Comparison of ENCODE assay signal across 21 cellular contexts in genomic region chr1:11841245-11842153, GRCh38. TPM values are rescaled to one million over a fixed set of nuclear protein-coding genes. Genes with fewer than 3 reads are reported as not detected.
DNase-seq lines count a peak whose midpoint lies in the region; ATAC-seq, FAIRE-seq and TF ChIP-seq lines count a peak whose summit lies in the region.
"Had no signal": no experiment of that assay in that cellular context is flagged by ENCODE, and none has a peak within 500 bp of the region (broad histone marks: within the 10 kb centered on the region; RNA-seq: fewer than 3 reads in every experiment).

No MANE protein-coding gene starts in this region.

- H4K20me1 ChIP-seq in HepG2 (ENCODE audit: insufficient read depth, low read length): no peaks in the 10 kb centered on the region

- H3K27ac Mint-ChIP-seq in CD4-positive, alpha-beta memory T cell: no peak overlapping the region
- H3K27ac Mint-ChIP-seq: T-helper 2 cell treated with Interferon-gamma antibody and Interleukin-4, amounts not matched to agents 5 μg/mL and 100 μg/mL, for 36 hours had no signal

- peak; percentile 4 for ATAC-seq in HG02759 (IDR thresholded peaks at IDR 0.05; ENCODE audit: unreplicated experiment)
- no peak for ATAC-seq in HepG2
- no peak for ATAC-seq in left colon

- peak overlapping the region; percentile 60 for H3K9ac ChIP-seq in HepG2 (ENCODE audit: insufficient read depth, low read depth, low read length)

- CTCF ChIA-PET in HepG2 (lab: Yijun Ruan, JAX; ENCODE audit: low intra/inter-chr PET ratio, low total read pairs): interaction anchor here (4.1 kb wide), 1 partner anchor 53 kb away, joined by 46 read pairs; no protein-coding TSS in a partner anchor
- CTCF ChIA-PET in CD4-positive, alpha-beta memory T cell (lab: Charles Lee; ENCODE audit: partially characterized antibody): interaction anchor here (1.0 to 5.6 kb wide), 2 partner anchors 51 to 139 kb away, joined by 3 to 40 read pairs; partner anchors contain the start of gene MFN2

- H3K36me3 Mint-ChIP-seq in CD4-positive, alpha-beta memory T cell: peaks cover 38 to 44% of the 10 kb centered on the region in 2 donors

- H2AFZ ChIP-seq in HepG2 (ENCODE audit: low read length): no peak overlapping the region

- no peak for TF ChIP-seq CTCF in HepG2 (CRISPR knock-in tag; IDR thresholded peaks at IDR 0.05)

- POLR2A ChIA-PET in HepG2 (lab: Yijun Ruan, JAX): interaction anchor here (0.9 to 4.4 kb wide), 7 partner anchors 11 to 139 kb away, joined by 3 to 53 read pairs (median 5); partner anchors contain the start of genes CLCN6, KIAA2013, MFN2 and MTHFR
- POLR2A ChIA-PET in CD4-positive, alpha-beta memory T cell (lab: Charles Lee; ENCODE audit: partially characterized antibody): interaction anchor here (2.7 kb wide), 1 partner anchor 66 kb away, joined by 10 read pairs; no protein-coding TSS in a partner anchor

- peaks cover 4 to 9% (median 6%) of the 10 kb centered on the region in 4 donors for H3K4me1 Mint-ChIP-seq in CD4-positive, alpha-beta memory T cell

- no peaks in the 10 kb centered on the region for H3K9me3 Mint-ChIP-seq in CD4-positive, alpha-beta memory T cell
- H3K9me3 Mint-ChIP-seq: T-helper 2 cell treated with Interferon-gamma antibody and Interleukin-4, amounts not matched to agents 5 μg/mL and 100 μg/mL, for 36 hours had no signal

- intact Hi-C loops in HepG2 (cut with micrococcal nuclease; ENCODE audit: unreplicated experiment): loop anchor here (1.0 to 5.0 kb wide), 3 partner anchors 18 to 66 kb away; no protein-coding TSS in a partner anchor
- intact Hi-C loops in left colon (cut with DNase I, micrococcal nuclease): no loop called here
- intact Hi-C loops in CD4-positive, alpha-beta memory T cell (cut with micrococcal nuclease): no loop called here

- no peaks in the 10 kb centered on the region for H3K9me3 ChIP-seq in HepG2 (ENCODE audit: low read length)
- no peaks in the 10 kb centered on the region for H3K9me3 ChIP-seq in CD4-positive, alpha-beta memory T cell (ENCODE audit: control insufficient read depth in 1 of 2, low read length in 2 of 2)

- H3K36me3 ChIP-seq in HepG2 (replicated peaks in 1 of 2; ENCODE audit: control insufficient read depth in 1 of 2, insufficient read depth in 2 of 2, low read length in 2 of 2): peaks cover 27 to 64% of the 10 kb centered on the region in 2 experiments
- H3K36me3 ChIP-seq in CD4-positive, alpha-beta memory T cell (ENCODE audit: insufficient read depth, low read length): peaks cover 23% of the 10 kb centered on the region

- H3K27me3 Mint-ChIP-seq in CD4-positive, alpha-beta memory T cell: no peaks in the 10 kb centered on the region
- H3K27me3 Mint-ChIP-seq: CD4-positive, CD25-positive, alpha-beta regulatory T cell had no signal

- DNase-seq in DMS153 (lab: John Stamatoyannopoulos, UW) (peak; percentile 83), DMS153 treated with DMSO at 0.1 percent for 48 hours (lab: John Stamatoyannopoulos, UW; ENCODE audit: unreplicated experiment) (no peak), OCI-M1 (lab: John Stamatoyannopoulos, UW) (peak; percentile 44), HepG2 (ENCODE audit: low spot score) (no peak), left colon (no peak)
- no peak for DNase-seq in stimulated activated naive CD4-positive, alpha-beta T cell treated with Interleukin-2 at 50 U/mL for 16 hours (lab: John Stamatoyannopoulos, UW)
- DNase-seq in CD4-positive, alpha-beta memory T cell: no peak
- DNase-seq: 8988T; activated CD4-positive, alpha-beta T cell treated with anti-CD3 and anti-CD28 coated beads for 1 hour; activated effector memory CD4-positive, alpha-beta T cell treated with anti-CD3 and anti-CD28 coated beads, Interleukin-2, amount 50 U/mL, for 16 hours; CD4-positive, CD25-positive, alpha-beta regulatory T cell; NCI-H1694 treated with DMSO at 0.1 percent for 48 hours; NK-92 treated with Interleukin-12 subunit alpha and Interleukin-12 subunit beta, amount 100 ng/mL, for 24 hours; stimulated activated naive CD4-positive, alpha-beta T cell; trophoblast cell had no signal

- no peak for TF ChIP-seq POLR2A in HepG2 (IDR thresholded peaks at IDR 0.05; ENCODE audit: insufficient read depth in 1 of 2, low read depth in 2 of 2, low read length in 2 of 2)

- H3K27ac ChIP-seq in HepG2 (ENCODE audit: extremely low read length, insufficient read depth, low read length): peak overlapping the region; percentile 94
- H3K27ac ChIP-seq in CD4-positive, alpha-beta memory T cell (ENCODE audit: low read depth, low read length): no peak overlapping the region

- 86% methylated on average over 15 of the region's 17 CpGs for WGBS in HepG2 (ENCODE audit: low lambda C conversion rate)

- no peak for TF ChIP-seq EP300 in HepG2 (IDR thresholded peaks at IDR 0.05; ENCODE audit: low read depth in 2 of 2, low read length in 2 of 2)
- TF ChIP-seq EP300 in HepG2 (CRISPR knock-in tag; IDR thresholded peaks at IDR 0.05; ENCODE audit: borderline replicate concordance): no peak

- in situ Hi-C loops in HepG2 (cut with HindIII; ENCODE audit: extremely low pct_ligation_motif_present, low pct_unique_long_range_greater_than_20kb): loop anchor here (5.0 kb wide), 1 partner anchor 56 kb away; no protein-coding TSS in a partner anchor

- no peaks in the 10 kb centered on the region for H3K27me3 ChIP-seq in HepG2 (ENCODE audit: control insufficient read depth in 1 of 2, insufficient read depth in 2 of 2, low read length in 2 of 2)
- H3K27me3 ChIP-seq in CD4-positive, alpha-beta memory T cell (ENCODE audit: insufficient read depth, low read length): no peaks in the 10 kb centered on the region

- TSS peak; percentile 20 for BruUV-seq in HepG2 (replicated peaks; lab: Mats Ljungman, UMichigan)

- H3K79me2 ChIP-seq in HepG2 (ENCODE audit: insufficient read depth, low read length): no peaks in the 10 kb centered on the region

- peak overlapping the region in 1 of 3 experiments; percentile 29; a peak in 1 of 6 replicates for H3K4me3 ChIP-seq in HepG2 (replicated peaks in 1 of 3; ENCODE audit: insufficient read depth in 1 of 3, low read depth in 2 of 3, low read length in 3 of 3)
- H3K4me3 ChIP-seq in CD4-positive, alpha-beta memory T cell (ENCODE audit: low read length in 2 of 2): no peak overlapping the region

- no peak for TF ChIP-seq RAD21 in HepG2 (CRISPR knock-in tag; IDR thresholded peaks at IDR 0.05)

- peaks cover 61% of the 10 kb centered on the region for H3K4me1 ChIP-seq in HepG2 (ENCODE audit: insufficient read depth, low read length)
- H3K4me1 ChIP-seq in CD4-positive, alpha-beta memory T cell (ENCODE audit: insufficient read depth, low read length): peaks cover 3% of the 10 kb centered on the region

- H3K4me3 Mint-ChIP-seq in CD4-positive, alpha-beta memory T cell: no peak overlapping the region
- H3K4me3 Mint-ChIP-seq: T-helper 2 cell treated with Interferon-gamma antibody and Interleukin-4, amounts not matched to agents 5 μg/mL and 100 μg/mL, for 36 hours had no signal

- H3K4me2 ChIP-seq in HepG2 (ENCODE audit: low read depth, low read length): peak overlapping the region; percentile 62

- FAIRE-seq in HepG2 (lab: Jason Lieb, UNC): no peak
- FAIRE-seq: endometrium, frontal cortex had no signal

RNA-seq across cellular contexts. Expression of gene NPPA, which starts 6.1 kb away (rescaled TPM):
- not detected in 2 replicates for total RNA-seq in HepG2 (2016; rRNA removed; fragmentation: Illumina TruSeq; extraction: Trizol)
- total RNA-seq in HepG2 (2016; cell fraction: cytosol; rRNA removed; fragmentation: Illumina TruSeq; extraction: Trizol; ENCODE audit: low read depth): not detected in 2 replicates
- not detected in 2 replicates for total RNA-seq in HepG2 (2016; cell fraction: insoluble cytoplasmic fraction; rRNA removed; fragmentation: Illumina TruSeq; extraction: Trizol)
- not detected in 2 replicates for total RNA-seq in HepG2 (2016; cell fraction: membrane; rRNA removed; fragmentation: Illumina TruSeq; extraction: Trizol)
- not detected in 2 replicates for total RNA-seq in HepG2 (2016; cell fraction: nucleus; rRNA removed; fragmentation: Illumina TruSeq; extraction: Trizol)
- not detected in 2 replicates for polyA plus RNA-seq in HepG2 (2011; rRNA removed)
- not detected in 2 replicates for polyA plus RNA-seq in HepG2 (2011; cell fraction: cytosol; rRNA removed)
- polyA plus RNA-seq in HepG2 (2011; cell fraction: nucleus; rRNA removed): not detected in 2 replicates
- polyA plus RNA-seq in HepG2 (2012): 0.92 and 1.8 TPM in 2 replicates
- not detected in 2 replicates for polyA plus RNA-seq in HepG2 (2016; cell fraction: cytosol; fragmentation: Illumina TruSeq; extraction: Trizol; ENCODE audit: low read depth)
- not detected in 2 replicates for polyA plus RNA-seq in HepG2 (2016; cell fraction: insoluble cytoplasmic fraction; fragmentation: Illumina TruSeq; extraction: Trizol; ENCODE audit: low read depth)
- not detected in 2 replicates for polyA plus RNA-seq in HepG2 (2016; cell fraction: membrane; fragmentation: Illumina TruSeq; extraction: Trizol; ENCODE audit: low read depth)
- not detected in 2 replicates for polyA plus RNA-seq in HepG2 (2016; cell fraction: nucleus; fragmentation: Illumina TruSeq; extraction: Trizol; ENCODE audit: insufficient read depth, low read depth)
- not detected in 2 replicates for polyA minus RNA-seq in HepG2 (2011; rRNA and poly(A)+ RNA removed; ENCODE audit: low replicate concordance)
- polyA minus RNA-seq in HepG2 (2011; cell fraction: cytosol; rRNA and poly(A)+ RNA removed): not detected in 2 replicates
- not detected in 2 replicates for polyA minus RNA-seq in HepG2 (2011; cell fraction: nucleus; rRNA and poly(A)+ RNA removed)
- not detected for total RNA-seq in left colon
- not detected for total RNA-seq in CD4-positive, alpha-beta memory T cell
- polyA plus RNA-seq in CD4-positive, alpha-beta memory T cell: not detected
- total RNA-seq: CD4-positive, CD25-positive, alpha-beta regulatory T cell; LHCN-M2; lower leg skin had no signal
- polyA plus RNA-seq: CD4-positive, CD25-positive, alpha-beta regulatory T cell had no signal

RNA-seq across cellular contexts. Expression of gene NPPB, which starts 17.2 kb away (rescaled TPM):
- total RNA-seq in HepG2 (2016; rRNA removed; fragmentation: Illumina TruSeq; extraction: Trizol): not detected in 2 replicates
- not detected in 2 replicates for total RNA-seq in HepG2 (2016; cell fraction: cytosol; rRNA removed; fragmentation: Illumina TruSeq; extraction: Trizol; ENCODE audit: low read depth)
- 0.24 TPM in 1 of 2 replicates, not detected in the other for total RNA-seq in HepG2 (2016; cell fraction: insoluble cytoplasmic fraction; rRNA removed; fragmentation: Illumina TruSeq; extraction: Trizol)
- not detected in 2 replicates for total RNA-seq in HepG2 (2016; cell fraction: membrane; rRNA removed; fragmentation: Illumina TruSeq; extraction: Trizol)
- total RNA-seq in HepG2 (2016; cell fraction: nucleus; rRNA removed; fragmentation: Illumina TruSeq; extraction: Trizol): not detected in 2 replicates
- 1.9 and 3.7 TPM in 2 replicates for polyA plus RNA-seq in HepG2 (2011; rRNA removed)
- 2.1 TPM in 2 replicates for polyA plus RNA-seq in HepG2 (2011; cell fraction: cytosol; rRNA removed)
- 0.90 and 2.1 TPM in 2 replicates for polyA plus RNA-seq in HepG2 (2011; cell fraction: nucleus; rRNA removed)
- 0.77 and 4.3 TPM in 2 replicates for polyA plus RNA-seq in HepG2 (2012)
- not detected in 2 replicates for polyA plus RNA-seq in HepG2 (2016; cell fraction: cytosol; fragmentation: Illumina TruSeq; extraction: Trizol; ENCODE audit: low read depth)
- not detected in 2 replicates for polyA plus RNA-seq in HepG2 (2016; cell fraction: insoluble cytoplasmic fraction; fragmentation: Illumina TruSeq; extraction: Trizol; ENCODE audit: low read depth)
- polyA plus RNA-seq in HepG2 (2016; cell fraction: membrane; fragmentation: Illumina TruSeq; extraction: Trizol; ENCODE audit: low read depth): not detected in 2 replicates
- polyA plus RNA-seq in HepG2 (2016; cell fraction: nucleus; fragmentation: Illumina TruSeq; extraction: Trizol; ENCODE audit: insufficient read depth, low read depth): 0.79 and 0.81 TPM in 2 replicates
- 0.56 TPM in 1 of 2 replicates, not detected in the other for polyA minus RNA-seq in HepG2 (2011; rRNA and poly(A)+ RNA removed; ENCODE audit: low replicate concordance)
- polyA minus RNA-seq in HepG2 (2011; cell fraction: cytosol; rRNA and poly(A)+ RNA removed): 2.6 TPM in 1 of 2 replicates, not detected in the other
- not detected in 2 replicates for polyA minus RNA-seq in HepG2 (2011; cell fraction: nucleus; rRNA and poly(A)+ RNA removed)
- not detected for total RNA-seq in left colon
- not detected for total RNA-seq in CD4-positive, alpha-beta memory T cell
- polyA plus RNA-seq in CD4-positive, alpha-beta memory T cell: not detected
- total RNA-seq: CD4-positive, CD25-positive, alpha-beta regulatory T cell; LHCN-M2; lower leg skin had no signal
- polyA plus RNA-seq: CD4-positive, CD25-positive, alpha-beta regulatory T cell had no signal

RNA-seq across cellular contexts. Expression of gene CLCN6, which starts 35.5 kb away (rescaled TPM):
- total RNA-seq in HepG2 (2016; rRNA removed; fragmentation: Illumina TruSeq; extraction: Trizol) (10.1 and 19.3 TPM in 2 replicates), left colon (10 to 100 TPM; 14.6 to 20.4 TPM)
- 3.7 and 4.0 TPM in 2 replicates for total RNA-seq in HepG2 (2016; cell fraction: cytosol; rRNA removed; fragmentation: Illumina TruSeq; extraction: Trizol; ENCODE audit: low read depth)
- total RNA-seq in HepG2 (2016; cell fraction: insoluble cytoplasmic fraction; rRNA removed; fragmentation: Illumina TruSeq; extraction: Trizol): 7.6 and 20.5 TPM in 2 replicates
- total RNA-seq in HepG2 (2016; cell fraction: membrane; rRNA removed; fragmentation: Illumina TruSeq; extraction: Trizol): 5.4 and 6.2 TPM in 2 replicates
- total RNA-seq in HepG2 (2016; cell fraction: nucleus; rRNA removed; fragmentation: Illumina TruSeq; extraction: Trizol): 39.7 and 42.7 TPM in 2 replicates
- 14.9 and 19.9 TPM in 2 replicates for polyA plus RNA-seq in HepG2 (2011; rRNA removed)
- 8.3 and 12.0 TPM in 2 replicates for polyA plus RNA-seq in HepG2 (2011; cell fraction: cytosol; rRNA removed)
- 67.2 and 84.3 TPM in 2 replicates for polyA plus RNA-seq in HepG2 (2011; cell fraction: nucleus; rRNA removed)
- 25.5 and 26.0 TPM in 2 replicates for polyA plus RNA-seq in HepG2 (2012)
- polyA plus RNA-seq in HepG2 (2016; cell fraction: cytosol; fragmentation: Illumina TruSeq; extraction: Trizol; ENCODE audit: low read depth): 1.4 and 1.6 TPM in 2 replicates
- polyA plus RNA-seq in HepG2 (2016; cell fraction: insoluble cytoplasmic fraction; fragmentation: Illumina TruSeq; extraction: Trizol; ENCODE audit: low read depth): 4.8 and 8.2 TPM in 2 replicates
- 3.7 and 4.3 TPM in 2 replicates for polyA plus RNA-seq in HepG2 (2016; cell fraction: membrane; fragmentation: Illumina TruSeq; extraction: Trizol; ENCODE audit: low read depth)
- 103 and 104 TPM in 2 replicates for polyA plus RNA-seq in HepG2 (2016; cell fraction: nucleus; fragmentation: Illumina TruSeq; extraction: Trizol; ENCODE audit: insufficient read depth, low read depth)
- polyA minus RNA-seq in HepG2 (2011; rRNA and poly(A)+ RNA removed; ENCODE audit: low replicate concordance): 10.8 and 21.4 TPM in 2 replicates
- 8.2 and 9.7 TPM in 2 replicates for polyA minus RNA-seq in HepG2 (2011; cell fraction: cytosol; rRNA and poly(A)+ RNA removed)
- 37.9 and 38.6 TPM in 2 replicates for polyA minus RNA-seq in HepG2 (2011; cell fraction: nucleus; rRNA and poly(A)+ RNA removed)
- 10 to 100 TPM; 20.8 to 20.9 TPM for total RNA-seq in CD4-positive, alpha-beta memory T cell
- 1 to 10 TPM; 1.4 to 2.6 TPM for polyA plus RNA-seq in CD4-positive, alpha-beta memory T cell

RNA-seq across cellular contexts. Expression of gene MTHFR, which starts 35.7 kb away (rescaled TPM):
- total RNA-seq in HepG2 (2016; rRNA removed; fragmentation: Illumina TruSeq; extraction: Trizol): 5.0 and 8.2 TPM in 2 replicates
- 4.1 and 5.4 TPM in 2 replicates for total RNA-seq in HepG2 (2016; cell fraction: cytosol; rRNA removed; fragmentation: Illumina TruSeq; extraction: Trizol; ENCODE audit: low read depth)
- total RNA-seq in HepG2 (2016; cell fraction: insoluble cytoplasmic fraction; rRNA removed; fragmentation: Illumina TruSeq; extraction: Trizol): 4.9 and 8.0 TPM in 2 replicates
- total RNA-seq in HepG2 (2016; cell fraction: membrane; rRNA removed; fragmentation: Illumina TruSeq; extraction: Trizol): 5.9 and 7.6 TPM in 2 replicates
- total RNA-seq in HepG2 (2016; cell fraction: nucleus; rRNA removed; fragmentation: Illumina TruSeq; extraction: Trizol): 10.1 and 14.4 TPM in 2 replicates
- polyA plus RNA-seq in HepG2 (2011; rRNA removed): 3.8 and 6.8 TPM in 2 replicates
- polyA plus RNA-seq in HepG2 (2011; cell fraction: cytosol; rRNA removed): 2.8 and 3.4 TPM in 2 replicates
- 11.8 and 13.3 TPM in 2 replicates for polyA plus RNA-seq in HepG2 (2011; cell fraction: nucleus; rRNA removed)
- 2.8 and 3.0 TPM in 2 replicates for polyA plus RNA-seq in HepG2 (2012)
- polyA plus RNA-seq in HepG2 (2016; cell fraction: cytosol; fragmentation: Illumina TruSeq; extraction: Trizol; ENCODE audit: low read depth): 0.58 and 0.61 TPM in 2 replicates
- polyA plus RNA-seq in HepG2 (2016; cell fraction: insoluble cytoplasmic fraction; fragmentation: Illumina TruSeq; extraction: Trizol; ENCODE audit: low read depth): 3.6 and 4.9 TPM in 2 replicates
- 0.73 and 0.76 TPM in 2 replicates for polyA plus RNA-seq in HepG2 (2016; cell fraction: membrane; fragmentation: Illumina TruSeq; extraction: Trizol; ENCODE audit: low read depth)
- polyA plus RNA-seq in HepG2 (2016; cell fraction: nucleus; fragmentation: Illumina TruSeq; extraction: Trizol; ENCODE audit: insufficient read depth, low read depth): 8.2 and 9.0 TPM in 2 replicates
- 19.5 and 30.6 TPM in 2 replicates for polyA minus RNA-seq in HepG2 (2011; rRNA and poly(A)+ RNA removed; ENCODE audit: low replicate concordance)
- 2.5 and 6.1 TPM in 2 replicates for polyA minus RNA-seq in HepG2 (2011; cell fraction: cytosol; rRNA and poly(A)+ RNA removed)
- polyA minus RNA-seq in HepG2 (2011; cell fraction: nucleus; rRNA and poly(A)+ RNA removed): 22.8 and 22.9 TPM in 2 replicates
- total RNA-seq in left colon: 10 to 100 TPM; 44.8 to 48.2 TPM
- 10 to 100 TPM; 52.7 to 54.2 TPM for total RNA-seq in CD4-positive, alpha-beta memory T cell
- 1 to 10 TPM; 2.3 to 6.9 TPM for polyA plus RNA-seq in CD4-positive, alpha-beta memory T cell

Comparison
In these comparisons a context has a peak if more than half of its experiments do, and no peak if none do; other contexts are left out.
1. DNase-seq: peak in DMS153 (single experiment) and OCI-M1 (single experiment); none in DMS153 treated with DMSO at 0.1 percent for 48 hours (single experiment), HepG2 (single experiment), stimulated activated naive CD4-positive, alpha-beta T cell treated with Interleukin-2 at 50 U/mL for 16 hours (single experiment), left colon (0 of 2) and CD4-positive, alpha-beta memory T cell (0 of 5).